ENCODE assay signal across 1 cellular context in the genomic region with DNA sequence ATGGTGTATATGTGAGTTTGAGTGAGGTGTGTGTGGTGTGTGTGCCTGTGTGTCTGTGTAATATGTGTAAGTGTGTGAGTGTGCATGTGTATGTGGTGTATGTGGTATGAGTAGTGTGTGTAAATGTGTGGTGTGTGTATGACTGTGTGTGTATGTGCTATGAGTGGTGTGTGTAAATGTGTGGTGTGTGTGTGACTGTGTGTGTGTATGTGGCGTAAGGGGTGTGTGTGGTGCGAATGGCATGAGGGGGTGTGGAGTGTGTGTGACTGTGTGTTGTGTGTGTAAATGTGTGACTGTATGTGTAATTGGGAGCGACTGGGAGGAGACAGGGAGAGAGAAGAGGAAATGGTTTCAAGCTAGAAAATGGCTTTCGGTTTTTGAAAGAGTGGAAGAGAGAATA.
TF ChIP-seq lines count a peak whose summit lies in the region.

No MANE protein-coding gene starts in this region.

TF ChIP-seq in K562, 482 proteins besides CTCF, POLR2A, EP300 and RAD21 (continued from another document and continues in another):
- TF ChIP-seq, protein P1, sequence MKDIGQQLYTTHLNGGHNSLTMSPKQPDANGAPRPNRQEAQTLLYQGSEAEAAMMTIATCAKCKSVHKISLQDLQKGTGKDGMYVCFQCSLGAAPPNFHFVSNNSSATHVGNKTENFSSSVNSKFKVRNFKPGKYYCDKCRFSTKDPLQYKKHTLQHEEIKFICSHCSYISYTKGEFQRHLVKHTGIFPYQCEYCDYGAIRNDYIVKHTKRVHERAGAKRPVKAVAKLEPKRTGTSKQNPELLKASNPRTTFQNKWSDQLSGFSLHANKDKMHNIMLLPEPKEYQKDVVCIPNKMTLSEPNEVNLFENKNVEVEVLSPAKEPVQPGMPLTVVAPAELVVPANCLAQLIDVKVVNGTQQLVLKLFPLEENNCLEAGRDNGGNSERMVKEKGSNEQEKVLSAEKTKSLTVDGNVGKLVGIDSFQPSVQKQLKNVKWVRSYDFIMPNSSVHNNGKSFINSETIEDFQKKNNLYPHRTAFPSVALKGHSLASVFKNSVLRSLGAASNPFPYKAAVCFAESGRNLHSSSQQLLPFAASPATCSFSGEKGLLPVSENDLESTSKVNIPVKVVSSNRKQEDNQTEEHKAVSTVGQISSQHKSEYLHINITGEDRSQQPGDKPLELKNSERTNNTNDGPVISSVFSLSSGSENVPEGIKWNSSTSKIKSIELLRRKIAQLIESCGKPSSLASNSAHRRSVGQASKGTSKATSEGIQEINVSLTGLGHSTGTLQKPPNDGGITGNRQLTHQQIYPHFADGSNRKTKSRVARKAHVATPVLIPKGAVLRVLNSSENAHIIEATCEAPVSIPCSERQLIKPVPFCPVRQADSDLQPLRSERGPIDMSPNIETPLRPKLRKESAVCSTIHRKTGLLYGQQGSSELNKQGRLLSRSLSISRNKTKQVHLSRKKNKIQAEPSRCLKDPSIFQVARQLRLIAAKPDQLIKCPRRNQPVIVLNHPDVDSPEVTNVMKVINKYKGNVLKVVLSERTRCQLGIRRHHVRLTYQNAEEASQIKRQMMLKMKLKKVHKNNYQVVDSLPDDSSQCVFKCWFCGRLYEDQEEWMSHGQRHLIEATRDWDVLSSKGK (CRISPR knock-in tag; IDR thresholded peaks at IDR 0.05), result no peak
- TF ChIP-seq SMC3 (conservative IDR thresholded peaks at IDR 0.05; ENCODE audit: insufficient read depth, low read depth, low read length) (no peak), SREBF2 (CRISPR knock-in tag; IDR thresholded peaks at IDR 0.05) (no peak), HEY1 (CRISPR knock-in tag; IDR thresholded peaks at IDR 0.05; ENCODE audit: borderline replicate concordance) (no peak), LCOR (CRISPR knock-in tag; IDR thresholded peaks at IDR 0.05) (no peak), KDM1A (IDR thresholded peaks at IDR 0.05) (no peak), ZNF408 (CRISPR knock-in tag; IDR thresholded peaks at IDR 0.05; ENCODE audit: low read depth) (no peak), CBFA2T3 (IDR thresholded peaks at IDR 0.05) (no peak), NFRKB (IDR thresholded peaks at IDR 0.05; ENCODE audit: low read depth) (peak; percentile 82), CEBPB (tag; IDR thresholded peaks at IDR 0.05) (no peak), ZNF778 (CRISPR knock-in tag; IDR thresholded peaks at IDR 0.05) (no peak), NFIX (CRISPR knock-in tag; IDR thresholded peaks at IDR 0.05; ENCODE audit: low read depth) (no peak), CHD4 (IDR thresholded peaks at IDR 0.05; ENCODE audit: insufficient read depth, insufficient replicate concordance, low read depth, low read length, poor library complexity, severe bottlenecking) (no peak), ZNF146 (CRISPR knock-in tag; IDR thresholded peaks at IDR 0.05; ENCODE audit: unreplicated experiment) (no peak), YBX1 (IDR thresholded peaks at IDR 0.05) (peak; percentile 47; the same call in 1 of the 2 replicates), ATF1 (CRISPR knock-in tag; IDR thresholded peaks at IDR 0.05) (no peak), ATF1 (tag; IDR thresholded peaks at IDR 0.05) (no peak), RUNX1 (IDR thresholded peaks at IDR 0.05; ENCODE audit: low read depth) (no peak), DMBX1 (CRISPR knock-in tag; IDR thresholded peaks at IDR 0.05; ENCODE audit: borderline replicate concordance) (no peak), MTA1 (IDR thresholded peaks at IDR 0.05; ENCODE audit: borderline replicate concordance) (peak; percentile 46; the same call in 1 of the 2 replicates), ZNF311 (CRISPR knock-in tag; IDR thresholded peaks at IDR 0.05) (no peak), MAFF (IDR thresholded peaks at IDR 0.05; ENCODE audit: low read length) (no peak), CHD1 (IDR thresholded peaks at IDR 0.05; ENCODE audit: low read length) (no peak), CTBP1 (IDR thresholded peaks at IDR 0.05; ENCODE audit: borderline replicate concordance) (no peak), MAZ (CRISPR knock-in tag; conservative IDR thresholded peaks at IDR 0.05 in 1 of 2, IDR thresholded peaks at IDR 0.05 in 1 of 2) (0 out of 4 replicates have a peak, but pooled peaks of 1 of the 2 experiments have one; percentile 1), ZNF133 (CRISPR knock-in tag; IDR thresholded peaks at IDR 0.05) (no peak), NFYB (IDR thresholded peaks at IDR 0.05; ENCODE audit: extremely low read depth, insufficient read length) (no peak), ZNF507 (tag; conservative IDR thresholded peaks at IDR 0.05) (no peak), MEF2A (IDR thresholded peaks at IDR 0.05; ENCODE audit: control insufficient read depth, low read depth, low read length) (no peak), MCM3 (IDR thresholded peaks at IDR 0.05) (peak; percentile 80; the same call in 1 of the 2 replicates), KDM5B (IDR thresholded peaks at IDR 0.05; ENCODE audit: insufficient replicate concordance, low read depth, low read length) (no peak), ESRRB (CRISPR knock-in tag; IDR thresholded peaks at IDR 0.05; ENCODE audit: borderline replicate concordance) (no peak), RBM14 (IDR thresholded peaks at IDR 0.05; ENCODE audit: borderline replicate concordance, insufficient read depth, low read depth, low read length) (no peak), FOXK2 (conservative IDR thresholded peaks at IDR 0.05 in 1 of 2, IDR thresholded peaks at IDR 0.05 in 1 of 2; ENCODE audit: low read depth in 2 of 2) (peak; percentile 47 to 51), SMARCC2 (IDR thresholded peaks at IDR 0.05; ENCODE audit: low read depth) (no peak; the same call in 1 of the 2 replicates), EP400 (IDR thresholded peaks at IDR 0.05) (no peak), KHSRP (IDR thresholded peaks at IDR 0.05) (no peak), ILF3 (IDR thresholded peaks at IDR 0.05; ENCODE audit: borderline replicate concordance) (no peak), ZNF184 (CRISPR knock-in tag; IDR thresholded peaks at IDR 0.05) (no peak), ZNF431 (CRISPR knock-in tag; IDR thresholded peaks at IDR 0.05) (no peak)
- TF ChIP-seq, protein P2, sequence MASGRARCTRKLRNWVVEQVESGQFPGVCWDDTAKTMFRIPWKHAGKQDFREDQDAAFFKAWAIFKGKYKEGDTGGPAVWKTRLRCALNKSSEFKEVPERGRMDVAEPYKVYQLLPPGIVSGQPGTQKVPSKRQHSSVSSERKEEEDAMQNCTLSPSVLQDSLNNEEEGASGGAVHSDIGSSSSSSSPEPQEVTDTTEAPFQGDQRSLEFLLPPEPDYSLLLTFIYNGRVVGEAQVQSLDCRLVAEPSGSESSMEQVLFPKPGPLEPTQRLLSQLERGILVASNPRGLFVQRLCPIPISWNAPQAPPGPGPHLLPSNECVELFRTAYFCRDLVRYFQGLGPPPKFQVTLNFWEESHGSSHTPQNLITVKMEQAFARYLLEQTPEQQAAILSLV (tag; IDR thresholded peaks at IDR 0.05), result peak; percentile 80
- TF ChIP-seq, protein P3, sequence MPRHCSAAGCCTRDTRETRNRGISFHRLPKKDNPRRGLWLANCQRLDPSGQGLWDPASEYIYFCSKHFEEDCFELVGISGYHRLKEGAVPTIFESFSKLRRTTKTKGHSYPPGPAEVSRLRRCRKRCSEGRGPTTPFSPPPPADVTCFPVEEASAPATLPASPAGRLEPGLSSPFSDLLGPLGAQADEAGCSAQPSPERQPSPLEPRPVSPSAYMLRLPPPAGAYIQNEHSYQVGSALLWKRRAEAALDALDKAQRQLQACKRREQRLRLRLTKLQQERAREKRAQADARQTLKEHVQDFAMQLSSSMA (CRISPR knock-in tag; IDR thresholded peaks at IDR 0.05), result no peak
- TF ChIP-seq, protein P4, sequence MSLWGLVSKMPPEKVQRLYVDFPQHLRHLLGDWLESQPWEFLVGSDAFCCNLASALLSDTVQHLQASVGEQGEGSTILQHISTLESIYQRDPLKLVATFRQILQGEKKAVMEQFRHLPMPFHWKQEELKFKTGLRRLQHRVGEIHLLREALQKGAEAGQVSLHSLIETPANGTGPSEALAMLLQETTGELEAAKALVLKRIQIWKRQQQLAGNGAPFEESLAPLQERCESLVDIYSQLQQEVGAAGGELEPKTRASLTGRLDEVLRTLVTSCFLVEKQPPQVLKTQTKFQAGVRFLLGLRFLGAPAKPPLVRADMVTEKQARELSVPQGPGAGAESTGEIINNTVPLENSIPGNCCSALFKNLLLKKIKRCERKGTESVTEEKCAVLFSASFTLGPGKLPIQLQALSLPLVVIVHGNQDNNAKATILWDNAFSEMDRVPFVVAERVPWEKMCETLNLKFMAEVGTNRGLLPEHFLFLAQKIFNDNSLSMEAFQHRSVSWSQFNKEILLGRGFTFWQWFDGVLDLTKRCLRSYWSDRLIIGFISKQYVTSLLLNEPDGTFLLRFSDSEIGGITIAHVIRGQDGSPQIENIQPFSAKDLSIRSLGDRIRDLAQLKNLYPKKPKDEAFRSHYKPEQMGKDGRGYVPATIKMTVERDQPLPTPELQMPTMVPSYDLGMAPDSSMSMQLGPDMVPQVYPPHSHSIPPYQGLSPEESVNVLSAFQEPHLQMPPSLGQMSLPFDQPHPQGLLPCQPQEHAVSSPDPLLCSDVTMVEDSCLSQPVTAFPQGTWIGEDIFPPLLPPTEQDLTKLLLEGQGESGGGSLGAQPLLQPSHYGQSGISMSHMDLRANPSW (CRISPR knock-in tag; IDR thresholded peaks at IDR 0.05), result no peak
- TF ChIP-seq, protein P5, sequence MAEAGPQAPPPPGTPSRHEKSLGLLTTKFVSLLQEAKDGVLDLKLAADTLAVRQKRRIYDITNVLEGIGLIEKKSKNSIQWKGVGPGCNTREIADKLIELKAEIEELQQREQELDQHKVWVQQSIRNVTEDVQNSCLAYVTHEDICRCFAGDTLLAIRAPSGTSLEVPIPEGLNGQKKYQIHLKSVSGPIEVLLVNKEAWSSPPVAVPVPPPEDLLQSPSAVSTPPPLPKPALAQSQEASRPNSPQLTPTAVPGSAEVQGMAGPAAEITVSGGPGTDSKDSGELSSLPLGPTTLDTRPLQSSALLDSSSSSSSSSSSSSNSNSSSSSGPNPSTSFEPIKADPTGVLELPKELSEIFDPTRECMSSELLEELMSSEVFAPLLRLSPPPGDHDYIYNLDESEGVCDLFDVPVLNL (CRISPR knock-in tag; IDR thresholded peaks at IDR 0.05; ENCODE audit: low read depth), result no peak
- TF ChIP-seq, protein P6, sequence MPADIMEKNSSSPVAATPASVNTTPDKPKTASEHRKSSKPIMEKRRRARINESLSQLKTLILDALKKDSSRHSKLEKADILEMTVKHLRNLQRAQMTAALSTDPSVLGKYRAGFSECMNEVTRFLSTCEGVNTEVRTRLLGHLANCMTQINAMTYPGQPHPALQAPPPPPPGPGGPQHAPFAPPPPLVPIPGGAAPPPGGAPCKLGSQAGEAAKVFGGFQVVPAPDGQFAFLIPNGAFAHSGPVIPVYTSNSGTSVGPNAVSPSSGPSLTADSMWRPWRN (IDR thresholded peaks at IDR 0.05; ENCODE audit: low read depth), result no peak
- TF ChIP-seq, protein P7, sequence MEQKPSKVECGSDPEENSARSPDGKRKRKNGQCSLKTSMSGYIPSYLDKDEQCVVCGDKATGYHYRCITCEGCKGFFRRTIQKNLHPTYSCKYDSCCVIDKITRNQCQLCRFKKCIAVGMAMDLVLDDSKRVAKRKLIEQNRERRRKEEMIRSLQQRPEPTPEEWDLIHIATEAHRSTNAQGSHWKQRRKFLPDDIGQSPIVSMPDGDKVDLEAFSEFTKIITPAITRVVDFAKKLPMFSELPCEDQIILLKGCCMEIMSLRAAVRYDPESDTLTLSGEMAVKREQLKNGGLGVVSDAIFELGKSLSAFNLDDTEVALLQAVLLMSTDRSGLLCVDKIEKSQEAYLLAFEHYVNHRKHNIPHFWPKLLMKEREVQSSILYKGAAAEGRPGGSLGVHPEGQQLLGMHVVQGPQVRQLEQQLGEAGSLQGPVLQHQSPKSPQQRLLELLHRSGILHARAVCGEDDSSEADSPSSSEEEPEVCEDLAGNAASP (IDR thresholded peaks at IDR 0.05), result no peak
- TF ChIP-seq, protein P8, sequence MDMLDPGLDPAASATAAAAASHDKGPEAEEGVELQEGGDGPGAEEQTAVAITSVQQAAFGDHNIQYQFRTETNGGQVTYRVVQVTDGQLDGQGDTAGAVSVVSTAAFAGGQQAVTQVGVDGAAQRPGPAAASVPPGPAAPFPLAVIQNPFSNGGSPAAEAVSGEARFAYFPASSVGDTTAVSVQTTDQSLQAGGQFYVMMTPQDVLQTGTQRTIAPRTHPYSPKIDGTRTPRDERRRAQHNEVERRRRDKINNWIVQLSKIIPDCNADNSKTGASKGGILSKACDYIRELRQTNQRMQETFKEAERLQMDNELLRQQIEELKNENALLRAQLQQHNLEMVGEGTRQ (CRISPR knock-in tag; IDR thresholded peaks at IDR 0.05), result no peak
- TF ChIP-seq, protein P9, sequence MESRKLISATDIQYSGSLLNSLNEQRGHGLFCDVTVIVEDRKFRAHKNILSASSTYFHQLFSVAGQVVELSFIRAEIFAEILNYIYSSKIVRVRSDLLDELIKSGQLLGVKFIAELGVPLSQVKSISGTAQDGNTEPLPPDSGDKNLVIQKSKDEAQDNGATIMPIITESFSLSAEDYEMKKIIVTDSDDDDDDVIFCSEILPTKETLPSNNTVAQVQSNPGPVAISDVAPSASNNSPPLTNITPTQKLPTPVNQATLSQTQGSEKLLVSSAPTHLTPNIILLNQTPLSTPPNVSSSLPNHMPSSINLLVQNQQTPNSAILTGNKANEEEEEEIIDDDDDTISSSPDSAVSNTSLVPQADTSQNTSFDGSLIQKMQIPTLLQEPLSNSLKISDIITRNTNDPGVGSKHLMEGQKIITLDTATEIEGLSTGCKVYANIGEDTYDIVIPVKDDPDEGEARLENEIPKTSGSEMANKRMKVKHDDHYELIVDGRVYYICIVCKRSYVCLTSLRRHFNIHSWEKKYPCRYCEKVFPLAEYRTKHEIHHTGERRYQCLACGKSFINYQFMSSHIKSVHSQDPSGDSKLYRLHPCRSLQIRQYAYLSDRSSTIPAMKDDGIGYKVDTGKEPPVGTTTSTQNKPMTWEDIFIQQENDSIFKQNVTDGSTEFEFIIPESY (CRISPR knock-in tag; IDR thresholded peaks at IDR 0.05), result no peak
- TF ChIP-seq, protein P10, sequence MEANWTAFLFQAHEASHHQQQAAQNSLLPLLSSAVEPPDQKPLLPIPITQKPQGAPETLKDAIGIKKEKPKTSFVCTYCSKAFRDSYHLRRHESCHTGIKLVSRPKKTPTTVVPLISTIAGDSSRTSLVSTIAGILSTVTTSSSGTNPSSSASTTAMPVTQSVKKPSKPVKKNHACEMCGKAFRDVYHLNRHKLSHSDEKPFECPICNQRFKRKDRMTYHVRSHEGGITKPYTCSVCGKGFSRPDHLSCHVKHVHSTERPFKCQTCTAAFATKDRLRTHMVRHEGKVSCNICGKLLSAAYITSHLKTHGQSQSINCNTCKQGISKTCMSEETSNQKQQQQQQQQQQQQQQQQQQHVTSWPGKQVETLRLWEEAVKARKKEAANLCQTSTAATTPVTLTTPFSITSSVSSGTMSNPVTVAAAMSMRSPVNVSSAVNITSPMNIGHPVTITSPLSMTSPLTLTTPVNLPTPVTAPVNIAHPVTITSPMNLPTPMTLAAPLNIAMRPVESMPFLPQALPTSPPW (CRISPR knock-in tag; IDR thresholded peaks at IDR 0.05), result no peak
- TF ChIP-seq, protein P11, sequence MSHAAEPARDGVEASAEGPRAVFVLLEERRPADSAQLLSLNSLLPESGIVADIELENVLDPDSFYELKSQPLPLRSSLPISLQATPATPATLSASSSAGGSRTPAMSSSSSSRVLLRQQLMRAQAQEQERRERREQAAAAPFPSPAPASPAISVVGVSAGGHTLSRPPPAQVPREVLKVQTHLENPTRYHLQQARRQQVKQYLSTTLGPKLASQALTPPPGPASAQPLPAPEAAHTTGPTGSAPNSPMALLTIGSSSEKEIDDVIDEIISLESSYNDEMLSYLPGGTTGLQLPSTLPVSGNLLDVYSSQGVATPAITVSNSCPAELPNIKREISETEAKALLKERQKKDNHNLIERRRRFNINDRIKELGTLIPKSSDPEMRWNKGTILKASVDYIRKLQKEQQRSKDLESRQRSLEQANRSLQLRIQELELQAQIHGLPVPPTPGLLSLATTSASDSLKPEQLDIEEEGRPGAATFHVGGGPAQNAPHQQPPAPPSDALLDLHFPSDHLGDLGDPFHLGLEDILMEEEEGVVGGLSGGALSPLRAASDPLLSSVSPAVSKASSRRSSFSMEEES (CRISPR knock-in tag; IDR thresholded peaks at IDR 0.05), result no peak
